Comparison of ENCODE assay signal across 8 cellular contexts in the genomic region with DNA sequence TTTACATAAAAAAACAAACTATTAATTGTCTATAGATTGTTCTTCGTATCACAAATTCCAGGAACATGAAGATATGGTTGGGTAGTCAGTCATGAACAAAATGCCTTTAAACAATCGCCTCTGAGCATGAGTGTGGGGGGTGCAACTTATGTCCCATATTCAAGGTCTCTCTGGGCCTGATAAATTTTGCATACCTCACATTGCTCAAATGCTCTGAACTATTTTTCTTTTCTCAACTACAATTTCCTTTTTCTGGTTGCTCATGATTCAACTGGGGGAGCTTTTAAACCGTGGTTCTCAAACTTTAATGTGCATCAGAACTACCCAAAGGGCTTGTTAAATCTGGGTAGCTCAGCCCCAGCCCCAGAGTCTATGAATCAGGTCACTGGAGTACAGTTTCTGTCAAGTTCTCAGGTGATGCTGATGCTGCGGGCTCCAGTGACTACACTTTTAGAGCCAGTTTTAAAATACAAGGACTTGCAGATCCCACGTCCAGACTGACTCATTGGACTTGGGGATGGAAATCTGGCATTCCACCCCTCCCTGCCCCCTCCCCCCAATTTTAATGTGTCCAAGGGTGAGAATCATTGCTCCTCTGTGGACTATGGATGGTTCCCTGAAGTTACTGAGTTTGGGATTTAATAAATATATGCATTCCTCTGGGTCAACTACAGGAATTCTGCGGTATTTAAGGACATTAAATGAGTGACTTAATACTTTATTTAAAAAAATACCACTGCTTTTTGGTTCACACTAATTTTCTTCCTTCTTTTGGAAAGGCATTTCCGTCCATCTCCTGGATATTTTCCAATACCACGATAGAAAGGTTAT. TPM values are rescaled to one million over a fixed set of nuclear protein-coding genes. Genes with fewer than 3 reads are reported as not detected.
DNase-seq lines count a peak whose midpoint lies in the region; ATAC-seq and TF ChIP-seq lines count a peak whose summit lies in the region.

No MANE protein-coding gene starts in this region.

- H2AFZ ChIP-seq in smooth muscle cell (ENCODE audit: low read depth): peak overlapping the region; percentile 84

- in situ Hi-C loops in HAP-1 (cut with MboI; ENCODE audit: low sequenced_read_pairs): no loop called here

- WGBS in smooth muscle cell (ENCODE audit: low lambda C conversion rate): 74% methylated on average over 8 of the region's 8 CpGs

- no peaks in the 10 kb centered on the region for H4K20me1 ChIP-seq in smooth muscle cell (ENCODE audit: low read depth)

- H3K4me1 Mint-ChIP-seq in HFFc6 (ENCODE audit: low read depth): peaks cover 61% of the 10 kb centered on the region
- peaks cover 43% of the 10 kb centered on the region for H3K4me1 Mint-ChIP-seq in activated CD8-positive, alpha-beta T cell treated with anti-CD3 and anti-CD28 coated beads, Interleukin-2, amount 10 ng/mL, durations not matched to agents 7 days and 5 days (ENCODE audit: low read depth)
- H3K4me1 Mint-ChIP-seq in glutamatergic neuron (ENCODE audit: low read depth, unreplicated experiment): peaks cover 9% of the 10 kb centered on the region

- H3K4me1 ChIP-seq in smooth muscle cell (ENCODE audit: low read depth) (peaks cover 27% of the 10 kb centered on the region), HAP-1 (peaks cover 28% of the 10 kb centered on the region)

- H3K27me3 ChIP-seq in smooth muscle cell (ENCODE audit: low read depth): no peaks in the 10 kb centered on the region
- H3K27me3 ChIP-seq in HAP-1 (ENCODE audit: low read depth): no peaks in the 10 kb centered on the region

- H3K9me3 ChIP-seq in smooth muscle cell (replicated peaks; ENCODE audit: low read depth): no peaks in the 10 kb centered on the region
- no peaks in the 10 kb centered on the region for H3K9me3 ChIP-seq in HAP-1

- H3K27me3 Mint-ChIP-seq in HFFc6 (ENCODE audit: insufficient read depth) (peaks cover 2% of the 10 kb centered on the region), glutamatergic neuron (ENCODE audit: unreplicated experiment) (peaks cover 2% of the 10 kb centered on the region)
- H3K27me3 Mint-ChIP-seq in activated CD8-positive, alpha-beta T cell treated with anti-CD3 and anti-CD28 coated beads, Interleukin-2, amount 10 ng/mL, durations not matched to agents 7 days and 5 days (ENCODE audit: low read depth): no peaks in the 10 kb centered on the region

- H3K27ac ChIP-seq in smooth muscle cell (ENCODE audit: low read depth): peak overlapping the region; percentile 93

- H3K27ac Mint-ChIP-seq in HFFc6: peak overlapping the region; percentile 97
- no peak overlapping the region for H3K27ac Mint-ChIP-seq in activated CD8-positive, alpha-beta T cell treated with anti-CD3 and anti-CD28 coated beads, Interleukin-2, amount 10 ng/mL, durations not matched to agents 7 days and 5 days
- H3K27ac Mint-ChIP-seq in glutamatergic neuron (ENCODE audit: unreplicated experiment): peak overlapping the region; percentile 87

- H3K79me2 ChIP-seq in smooth muscle cell (ENCODE audit: low read depth): peaks cover 15% of the 10 kb centered on the region

- H3K4me3 ChIP-seq in smooth muscle cell (peak overlapping the region; percentile 76), HAP-1 (no peak overlapping the region)

- H3K9ac ChIP-seq in smooth muscle cell (ENCODE audit: low read depth): no peak overlapping the region

- peaks cover 9% of the 10 kb centered on the region for H3K36me3 Mint-ChIP-seq in HFFc6 (ENCODE audit: low read depth)
- peaks cover 8% of the 10 kb centered on the region for H3K36me3 Mint-ChIP-seq in activated CD8-positive, alpha-beta T cell treated with anti-CD3 and anti-CD28 coated beads, Interleukin-2, amount 10 ng/mL, durations not matched to agents 7 days and 5 days (ENCODE audit: low read depth)
- H3K36me3 Mint-ChIP-seq in glutamatergic neuron (ENCODE audit: unreplicated experiment): no peaks in the 10 kb centered on the region

- POLR2A ChIA-PET in activated CD8-positive, alpha-beta T cell treated with anti-CD3 and anti-CD28 coated beads, Interleukin-2, amount 10 ng/mL, durations not matched to agents 7 days and 5 days (lab: Charles Lee): interaction anchor here (0.9 to 1.2 kb wide), 2 partner anchors 91 to 94 kb away, joined by 4 to 5 read pairs; no protein-coding TSS in a partner anchor

- H3K9me3 Mint-ChIP-seq in HFFc6 (no peaks in the 10 kb centered on the region), glutamatergic neuron (ENCODE audit: unreplicated experiment) (peaks cover 5% of the 10 kb centered on the region)
- no peaks in the 10 kb centered on the region for H3K9me3 Mint-ChIP-seq in activated CD8-positive, alpha-beta T cell treated with anti-CD3 and anti-CD28 coated beads, Interleukin-2, amount 10 ng/mL, durations not matched to agents 7 days and 5 days (ENCODE audit: insufficient read depth)

- no peaks in the 10 kb centered on the region for H3K36me3 ChIP-seq in smooth muscle cell (ENCODE audit: low read depth)
- H3K36me3 ChIP-seq in HAP-1 (replicated peaks): no peaks in the 10 kb centered on the region

- no peak for ATAC-seq in activated CD8-positive, alpha-beta T cell treated with anti-CD3 and anti-CD28 coated beads, Interleukin-2, amount 10 ng/mL, durations not matched to agents 7 days and 5 days
- no peak for ATAC-seq in HG03432 (IDR thresholded peaks at IDR 0.05; ENCODE audit: unreplicated experiment)

- CTCF ChIA-PET in activated CD8-positive, alpha-beta T cell treated with anti-CD3 and anti-CD28 coated beads, Interleukin-2, amount 10 ng/mL, durations not matched to agents 7 days and 5 days (lab: Charles Lee): no interaction called here

- peak; percentile 55 for DNase-seq in HFFc6
- peak; percentile 25 for DNase-seq in activated CD8-positive, alpha-beta T cell treated with anti-CD3 and anti-CD28 coated beads, Interleukin-2, amount 10 ng/mL, durations not matched to agents 7 days and 5 days
- no peak for DNase-seq in glutamatergic neuron
- DNase-seq in smooth muscle cell (lab: John Stamatoyannopoulos, UW; ENCODE audit: unreplicated experiment): no peak
- DNase-seq in HAP-1 (ENCODE audit: low spot score in 2 of 2): no peak
- DNase-seq in DMS79 treated with DMSO at 0.1 percent for 48 hours (lab: John Stamatoyannopoulos, UW): no peak
- DNase-seq in GM19238 (ENCODE audit: insufficient read length, low spot score): no peak

- no peaks in the 10 kb centered on the region for H3F3A ChIP-seq in smooth muscle cell (ENCODE audit: low read depth)

- TF ChIP-seq CTCF in HFFc6 (IDR thresholded peaks at IDR 0.05): no peak
- TF ChIP-seq CTCF in glutamatergic neuron (IDR thresholded peaks at IDR 0.05; ENCODE audit: partially characterized antibody, unreplicated experiment): no peak
- TF ChIP-seq CTCF in smooth muscle cell (IDR thresholded peaks at IDR 0.05; ENCODE audit: borderline replicate concordance, insufficient read depth, poor library complexity, severe bottlenecking): no peak

- peak overlapping the region; percentile 99 for H3K4me3 Mint-ChIP-seq in HFFc6
- peak overlapping the region; percentile 42 for H3K4me3 Mint-ChIP-seq in activated CD8-positive, alpha-beta T cell treated with anti-CD3 and anti-CD28 coated beads, Interleukin-2, amount 10 ng/mL, durations not matched to agents 7 days and 5 days
- H3K4me3 Mint-ChIP-seq in glutamatergic neuron (ENCODE audit: unreplicated experiment): peak overlapping the region; percentile 78

- H3K4me2 ChIP-seq in smooth muscle cell: peak overlapping the region; percentile 93

RNA-seq across cellular contexts. Expression of a gene that starts 1.5 kb away (rescaled TPM):
- total RNA-seq in HFFc6 (2021; fragmentation: NEBNext Ultra II Directional; extraction: Animal tissue kit (Norgen Biotek cat#: 25700)): 10 to 100 TPM; 44.4 to 69.8 (median 55.7) TPM
- 10 to 100 TPM; 13.6 to 14.7 TPM for total RNA-seq in activated CD8-positive, alpha-beta T cell treated with anti-CD3 and anti-CD28 coated beads, Interleukin-2, amount 10 ng/mL, durations not matched to agents 7 days and 5 days
- total RNA-seq in glutamatergic neuron (ENCODE audit: unreplicated experiment): 26.2 TPM
- total RNA-seq in smooth muscle cell: 25.8 and 26.2 TPM in 2 replicates
- polyA plus RNA-seq in smooth muscle cell: 3.4 and 5.6 TPM in 2 replicates

Comparison
In these comparisons a context has a peak if more than half of its experiments do, and no peak if none do; other contexts are left out.
1. DNase-seq: peak in HFFc6 (single experiment) and activated CD8-positive, alpha-beta T cell treated with anti-CD3 and anti-CD28 coated beads, Interleukin-2, amount 10 ng/mL, durations not matched to agents 7 days and 5 days (single experiment); none in glutamatergic neuron (single experiment), smooth muscle cell (single experiment), HAP-1 (0 of 2), DMS79 treated with DMSO at 0.1 percent for 48 hours (single experiment) and GM19238 (single experiment).
2. H3K4me3 Mint-ChIP-seq: peak in every context shown above with its lines; median percentile 99 in HFFc6; 78 in glutamatergic neuron; 42 in activated CD8-positive, alpha-beta T cell treated with anti-CD3 and anti-CD28 coated beads, Interleukin-2, amount 10 ng/mL, durations not matched to agents 7 days and 5 days.